13 cellular contexts compared by ENCODE assay signal in the genomic region with DNA sequence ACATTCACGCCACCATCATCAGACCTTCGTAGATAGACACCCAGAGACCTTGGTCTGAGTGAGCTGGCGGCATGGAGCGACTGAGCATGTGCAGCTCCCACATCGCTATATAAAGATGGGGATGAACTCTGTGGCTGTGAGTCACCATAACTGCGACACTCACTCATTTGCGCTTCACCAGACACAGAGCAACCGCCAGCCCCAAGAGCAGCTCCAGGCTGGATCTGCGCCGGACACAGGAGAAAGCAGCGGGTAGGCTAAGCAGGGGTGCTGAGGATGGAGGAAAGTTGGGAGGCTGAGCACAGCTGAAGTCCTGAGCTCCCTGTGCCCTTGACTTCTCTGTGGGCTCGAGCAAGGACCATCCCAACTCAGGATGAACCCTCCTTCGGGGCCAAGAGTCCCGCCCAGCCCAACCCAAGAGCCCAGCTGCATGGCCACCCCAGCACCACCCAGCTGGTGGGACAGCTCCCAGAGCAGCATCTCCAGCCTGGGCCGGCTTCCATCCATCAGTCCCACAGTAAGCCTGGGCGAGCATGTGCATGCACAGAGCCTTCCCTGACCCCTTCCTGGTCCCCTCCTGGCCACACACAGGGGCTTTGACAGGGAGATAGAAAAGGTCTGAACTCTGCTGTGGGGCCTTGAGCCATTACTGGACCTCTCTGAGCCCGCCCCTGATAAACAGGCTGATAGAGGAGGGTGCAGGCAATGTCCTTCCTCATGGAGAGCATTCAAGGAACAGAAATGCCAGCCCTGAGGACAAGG. TPM values are rescaled to one million over a fixed set of nuclear protein-coding genes. Genes with fewer than 3 reads are reported as not detected.
A peak's percentile ranks its signal among the peaks of the same experiment; 100 is the strongest.
DNase-seq lines count a peak whose midpoint lies in the region; ATAC-seq, FAIRE-seq and TF ChIP-seq lines count a peak whose summit lies in the region.
"Had no signal": no experiment of that assay in that cellular context is flagged by ENCODE, and none has a peak within 500 bp of the region (broad histone marks: within the 10 kb centered on the region; RNA-seq: fewer than 3 reads in every experiment).

A gene with protein sequence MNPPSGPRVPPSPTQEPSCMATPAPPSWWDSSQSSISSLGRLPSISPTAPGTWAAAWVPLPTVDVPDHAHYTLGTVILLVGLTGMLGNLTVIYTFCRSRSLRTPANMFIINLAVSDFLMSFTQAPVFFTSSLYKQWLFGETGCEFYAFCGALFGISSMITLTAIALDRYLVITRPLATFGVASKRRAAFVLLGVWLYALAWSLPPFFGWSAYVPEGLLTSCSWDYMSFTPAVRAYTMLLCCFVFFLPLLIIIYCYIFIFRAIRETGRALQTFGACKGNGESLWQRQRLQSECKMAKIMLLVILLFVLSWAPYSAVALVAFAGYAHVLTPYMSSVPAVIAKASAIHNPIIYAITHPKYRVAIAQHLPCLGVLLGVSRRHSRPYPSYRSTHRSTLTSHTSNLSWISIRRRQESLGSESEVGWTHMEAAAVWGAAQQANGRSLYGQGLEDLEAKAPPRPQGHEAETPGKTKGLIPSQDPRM (plus strand): TSS at position 137 of the 762 bp plus-strand sequence. CDS start 237 bp downstream, at position 374.

- no peak within 1 kb of the TSS for H3K27ac Mint-ChIP-seq in astrocyte (ENCODE audit: unreplicated experiment)
- no peak within 1 kb of the TSS for H3K27ac Mint-ChIP-seq in effector memory CD8-positive, alpha-beta T cell
- H3K27ac Mint-ChIP-seq: naive thymus-derived CD4-positive, alpha-beta T cell had no signal

- no peak within 1 kb of the TSS for H3K27ac ChIP-seq in astrocyte (ENCODE audit: low read depth, low read length)

- no peak within 1 kb of the TSS for H3K4me3 Mint-ChIP-seq in astrocyte (ENCODE audit: unreplicated experiment)
- no peak within 1 kb of the TSS for H3K4me3 Mint-ChIP-seq in effector memory CD8-positive, alpha-beta T cell
- H3K4me3 Mint-ChIP-seq: naive thymus-derived CD4-positive, alpha-beta T cell had no signal

- peaks cover 3% of the 10 kb centered on the region for H3K4me1 Mint-ChIP-seq in astrocyte (ENCODE audit: low read depth, unreplicated experiment)
- H3K4me1 Mint-ChIP-seq in effector memory CD8-positive, alpha-beta T cell (ENCODE audit: low read depth in 2 of 2), result no peaks in the 10 kb centered on the region

- peaks cover 13% of the 10 kb centered on the region for H3K4me1 ChIP-seq in astrocyte (ENCODE audit: insufficient read depth, low read length)

- peak; percentile 3 for DNase-seq in D341Med (ENCODE audit: low spot score)
- peak; percentile 56 for DNase-seq in HK-2 (ENCODE audit: unreplicated experiment)
- peak; percentile 83 for DNase-seq in astrocyte (ENCODE audit: low read depth)
- DNase-seq in mesenteric fat pad (ENCODE audit: low spot score), result peak; percentile 72
- DNase-seq in NOMO-1 treated with DMSO at 0.1 percent for 48 hours (lab: John Stamatoyannopoulos, UW; ENCODE audit: unreplicated experiment), result no peak
- no peak for DNase-seq in Kasumi-1 (lab: John Stamatoyannopoulos, UW)
- DNase-seq in effector memory CD8-positive, alpha-beta T cell, result no peak
- DNase-seq: amniotic stem cell; foreskin melanocyte; naive thymus-derived CD4-positive, alpha-beta T cell; substantia nigra had no signal

- no peaks in the 10 kb centered on the region for H3K27me3 ChIP-seq in astrocyte (ENCODE audit: insufficient read depth, low read length)

- H3K9me3 ChIP-seq in astrocyte (ENCODE audit: insufficient read depth, low read depth, low read length), result no peaks in the 10 kb centered on the region

- H3K27me3 Mint-ChIP-seq in astrocyte (ENCODE audit: low read depth, unreplicated experiment), result peaks cover 33% of the 10 kb centered on the region
- peaks cover 5 to 33% of the 10 kb centered on the region in 2 donors for H3K27me3 Mint-ChIP-seq in effector memory CD8-positive, alpha-beta T cell

- no peak for ATAC-seq in GM18511 (IDR thresholded peaks at IDR 0.05; ENCODE audit: unreplicated experiment)
- ATAC-seq in effector memory CD8-positive, alpha-beta T cell (replicated peaks), result no peak
- ATAC-seq: naive thymus-derived CD4-positive, alpha-beta T cell had no signal

- peaks cover 2% of the 10 kb centered on the region for H3K9me3 Mint-ChIP-seq in astrocyte (ENCODE audit: unreplicated experiment)
- H3K9me3 Mint-ChIP-seq in effector memory CD8-positive, alpha-beta T cell, result no peaks in the 10 kb centered on the region
- H3K9me3 Mint-ChIP-seq: naive thymus-derived CD4-positive, alpha-beta T cell had no signal

- FAIRE-seq in astrocyte (lab: Jason Lieb, UNC), result no peak
- FAIRE-seq: islet of Langerhans had no signal

- H3K4me3 ChIP-seq in astrocyte (ENCODE audit: insufficient read depth, low read depth, low read length), result no peak within 1 kb of the TSS

- TF ChIP-seq CTCF in astrocyte (IDR thresholded peaks at IDR 0.05; ENCODE audit: insufficient read depth, low read depth, low read length), result no peak

- H2AFZ ChIP-seq in astrocyte (ENCODE audit: low read depth, low read length), result no peak within 1 kb of the TSS

- no peaks in the 10 kb centered on the region for H3K79me2 ChIP-seq in astrocyte (ENCODE audit: insufficient read depth, low read length)

- H3K36me3 Mint-ChIP-seq in astrocyte (ENCODE audit: low read depth, unreplicated experiment), result peaks cover 4% of the 10 kb centered on the region
- no peaks in the 10 kb centered on the region for H3K36me3 Mint-ChIP-seq in effector memory CD8-positive, alpha-beta T cell (ENCODE audit: insufficient read depth)
- H3K36me3 Mint-ChIP-seq: naive thymus-derived CD4-positive, alpha-beta T cell had no signal

- H3K9ac ChIP-seq in astrocyte (ENCODE audit: low read length), result peak within 1 kb of the TSS; percentile 11

- H4K20me1 ChIP-seq in astrocyte (ENCODE audit: insufficient read depth, low read length), result no peaks in the 10 kb centered on the region

- no peaks in the 10 kb centered on the region for H3K36me3 ChIP-seq in astrocyte (ENCODE audit: insufficient read depth, low read length)

- peak within 1 kb of the TSS; percentile 45 for H3K4me2 ChIP-seq in astrocyte (ENCODE audit: low read length)

RNA-seq across cellular contexts. Expression of the gene that starts here (rescaled TPM):
- total RNA-seq in astrocyte, result not detected in 2 replicates
- total RNA-seq in mesenteric fat pad, result not detected
- total RNA-seq: naive thymus-derived CD4-positive, alpha-beta T cell had no signal

Comparison
In these comparisons a context has a peak if more than half of its experiments do, and no peak if none do; other contexts are left out.
1. Peak in DNase-seq, H3K9ac ChIP-seq and H3K4me2 ChIP-seq in astrocyte; RNA of the gene not detected or under 1 TPM.
2. Peak in DNase-seq in mesenteric fat pad; RNA of the gene not detected or under 1 TPM.
3. DNase-seq: peak in D341Med (single experiment) and HK-2 (single experiment); none in NOMO-1 treated with DMSO at 0.1 percent for 48 hours (single experiment), Kasumi-1 (0 of 2) and effector memory CD8-positive, alpha-beta T cell (0 of 3).